ENCODE assay signal across 9 cellular contexts in genomic region chr5:134140530-134141201, GRCh38. TPM values are rescaled to one million over a fixed set of nuclear protein-coding genes. Genes with fewer than 3 reads are reported as not detected.
DNase-seq lines count a peak whose midpoint lies in the region; ATAC-seq lines count a peak whose summit lies in the region.
"Had no signal": no experiment of that assay in that cellular context is flagged by ENCODE, and none has a peak within 500 bp of the region (broad histone marks: within the 10 kb centered on the region; RNA-seq: fewer than 3 reads in every experiment).

No MANE protein-coding gene starts in this region.

- 39% methylated on average over 8 of the region's 8 CpGs for WGBS in thymus

- no peaks in the 10 kb centered on the region for H3K27me3 ChIP-seq in thymus (ENCODE audit: control insufficient read depth, insufficient read depth)

- no peaks in the 10 kb centered on the region for H3K27me3 Mint-ChIP-seq in effector memory CD8-positive, alpha-beta T cell
- H3K27me3 Mint-ChIP-seq in memory B cell, result no peaks in the 10 kb centered on the region
- H3K27me3 Mint-ChIP-seq: dendritic cell treated with granulocyte-macrophage colony-stimulating factor and Interleukin-4, amounts not matched to agents 40 ng/mL and 50 ng/mL, for 4 days had no signal

- peaks cover 100% of the 10 kb centered on the region for H3K36me3 Mint-ChIP-seq in effector memory CD8-positive, alpha-beta T cell (ENCODE audit: insufficient read depth)
- H3K36me3 Mint-ChIP-seq in memory B cell, result peaks cover 11% of the 10 kb centered on the region

- peak overlapping the region in 1 of 2 donors; percentile 60 for H3K4me3 Mint-ChIP-seq in effector memory CD8-positive, alpha-beta T cell
- H3K4me3 Mint-ChIP-seq in memory B cell, result no peak overlapping the region
- H3K4me3 Mint-ChIP-seq: dendritic cell treated with granulocyte-macrophage colony-stimulating factor and Interleukin-4, amounts not matched to agents 40 ng/mL and 50 ng/mL, for 4 days had no signal

- peaks cover 68% of the 10 kb centered on the region in 2 donors for H3K4me1 Mint-ChIP-seq in effector memory CD8-positive, alpha-beta T cell (ENCODE audit: low read depth in 2 of 2)
- H3K4me1 Mint-ChIP-seq in memory B cell, result peaks cover 34% of the 10 kb centered on the region

- no peak overlapping the region for H3K4me3 ChIP-seq in thymus (ENCODE audit: low read length)

- H3K27ac Mint-ChIP-seq in effector memory CD8-positive, alpha-beta T cell, result peak overlapping the region; percentile 95 to 99
- H3K27ac Mint-ChIP-seq in memory B cell, result peak overlapping the region; percentile 98
- H3K27ac Mint-ChIP-seq: dendritic cell treated with granulocyte-macrophage colony-stimulating factor and Interleukin-4, amounts not matched to agents 40 ng/mL and 50 ng/mL, for 4 days had no signal

- DNase-seq in GDM1 (lab: John Stamatoyannopoulos, UW), result peak; percentile 8
- DNase-seq in NCI-H510A treated with DMSO at 0.1 percent for 48 hours (lab: John Stamatoyannopoulos, UW), result peak; percentile 36
- DNase-seq in activated CD4-positive, alpha-beta T cell treated with anti-CD3 and anti-CD28 coated beads for 4 hours, result peak; percentile 54 to 63
- peak; percentile 56 to 64 (median 61) for DNase-seq in effector memory CD8-positive, alpha-beta T cell
- DNase-seq in memory B cell (ENCODE audit: low spot score in 2 of 2), result peak; percentile 54 to 58

- ATAC-seq in HG02798 (IDR thresholded peaks at IDR 0.05; ENCODE audit: poor library complexity, unreplicated experiment), result peak; percentile 49
- peak; percentile 48 for ATAC-seq in effector memory CD8-positive, alpha-beta T cell (replicated peaks)
- peak; percentile 80 for ATAC-seq in memory B cell (ENCODE audit: low read depth)
- no peak for ATAC-seq in GM21360 (IDR thresholded peaks at IDR 0.05; ENCODE audit: unreplicated experiment)

- peaks cover 29% of the 10 kb centered on the region for H3K4me1 ChIP-seq in thymus (ENCODE audit: control insufficient read depth, insufficient read depth, low read length)

- no peaks in the 10 kb centered on the region for H3K9me3 Mint-ChIP-seq in effector memory CD8-positive, alpha-beta T cell
- H3K9me3 Mint-ChIP-seq in memory B cell, result no peaks in the 10 kb centered on the region
- H3K9me3 Mint-ChIP-seq: dendritic cell treated with granulocyte-macrophage colony-stimulating factor and Interleukin-4, amounts not matched to agents 40 ng/mL and 50 ng/mL, for 4 days had no signal

- H3K36me3 ChIP-seq in thymus (ENCODE audit: control insufficient read depth, insufficient read depth), result peaks cover 100% of the 10 kb centered on the region

- H3K27ac ChIP-seq in thymus (ENCODE audit: low read depth), result peak overlapping the region; percentile 21

- H3K9me3 ChIP-seq in thymus (ENCODE audit: control insufficient read depth), result no peaks in the 10 kb centered on the region

RNA-seq across cellular contexts. Expression of gene TCF7, which starts 26.2 kb away (rescaled TPM):
- 247 TPM for polyA plus RNA-seq in thymus

RNA-seq across cellular contexts. Expression of gene SKP1, which starts 36.1 kb away (rescaled TPM):
- polyA plus RNA-seq in thymus, result 387 TPM

Comparison
In these comparisons a context has a peak if more than half of its experiments do, and no peak if none do; other contexts are left out.
1. DNase-seq: peak in every context shown above with its lines; median percentile 61 in effector memory CD8-positive, alpha-beta T cell; 58 in activated CD4-positive, alpha-beta T cell treated with anti-CD3 and anti-CD28 coated beads for 4 hours; 56 in memory B cell; 36 in NCI-H510A treated with DMSO at 0.1 percent for 48 hours; 8 in GDM1.